In genomic region chr14:67940894-67941455, GRCh38 we compare ENCODE assay signal across 9 cellular contexts.
A peak's percentile ranks its signal among the peaks of the same experiment; 100 is the strongest.
DNase-seq lines count a peak whose midpoint lies in the region; TF ChIP-seq lines count a peak whose summit lies in the region.
"Had no signal": no experiment of that assay in that cellular context is flagged by ENCODE, and none has a peak within 500 bp of the region (broad histone marks: within the 10 kb centered on the region; RNA-seq: fewer than 3 reads in every experiment).

No MANE protein-coding gene starts in this region.

- TF ChIP-seq CTCF in MCF 10A (IDR thresholded peaks at IDR 0.05; ENCODE audit: unreplicated experiment) (no peak), kidney epithelial cell (IDR thresholded peaks at IDR 0.05; ENCODE audit: insufficient read depth, low read length, poor library complexity, severe bottlenecking) (no peak)

- intact Hi-C loops in MCF 10A (cut with micrococcal nuclease) = loop anchor here (5.0 to 10.0 kb wide), 5 partner anchors 144 to 756 kb away; no protein-coding TSS in a partner anchor

- H3K4me1 Mint-ChIP-seq in MCF 10A (ENCODE audit: insufficient read depth, unreplicated experiment) (peaks cover 57% of the 10 kb centered on the region), immature natural killer cell (peaks cover 0 to 6% of the 10 kb centered on the region in 2 donors)

- H3K4me3 Mint-ChIP-seq in MCF 10A (ENCODE audit: unreplicated experiment) (peak overlapping the region; percentile 7), immature natural killer cell (no peak overlapping the region)
- H3K4me3 Mint-ChIP-seq: activated naive CD8-positive, alpha-beta T cell treated with anti-CD3 and anti-CD28 coated beads, Interleukin-2, amount 10 ng/mL, durations not matched to agents 7 days and 5 days had no signal

- no peaks in the 10 kb centered on the region for H3K9me3 Mint-ChIP-seq in MCF 10A (ENCODE audit: unreplicated experiment)
- H3K9me3 Mint-ChIP-seq in immature natural killer cell = no peaks in the 10 kb centered on the region
- H3K9me3 Mint-ChIP-seq: activated naive CD8-positive, alpha-beta T cell treated with anti-CD3 and anti-CD28 coated beads, Interleukin-2, amount 10 ng/mL, durations not matched to agents 7 days and 5 days had no signal

- no TSS peak for BruUV-seq in MCF 10A (replicated peaks; lab: Mats Ljungman, UMichigan)

- H3K36me3 ChIP-seq in kidney epithelial cell (ENCODE audit: control insufficient read depth, insufficient read depth, low read length) = no peaks in the 10 kb centered on the region

- peak; percentile 20 for DNase-seq in HEK293T (ENCODE audit: extremely low spot score)
- DNase-seq in MCF 10A (ENCODE audit: unreplicated experiment) = peak; percentile 68
- peak; percentile 52 for DNase-seq in kidney epithelial cell (ENCODE audit: low read depth)
- DNase-seq in stromal cell of bone marrow (ENCODE audit: low read depth) = peak; percentile 95
- DNase-seq in NCI-H2081 (lab: John Stamatoyannopoulos, UW) = no peak
- DNase-seq in immature natural killer cell = no peak
- DNase-seq in activated CD4-positive, alpha-beta T cell treated with anti-CD3 and anti-CD28 coated beads, Interleukin-2, amount 50 U/mL, for 48 hours = no peak
- DNase-seq in COLO829 (ENCODE audit: low spot score) = no peak
- DNase-seq: activated naive CD8-positive, alpha-beta T cell treated with anti-CD3 and anti-CD28 coated beads, Interleukin-2, amount 10 ng/mL, durations not matched to agents 7 days and 5 days had no signal

- CTCF ChIA-PET in HEK293T (lab: Yijun Ruan, JAX) = interaction anchor here (0.6 kb wide), 1 partner anchor 148 kb away, joined by 3 read pairs; no protein-coding TSS in a partner anchor
- CTCF ChIA-PET in MCF 10A (lab: Yijun Ruan, JAX) = interaction anchor here (0.6 to 3.0 kb wide), 7 partner anchors 8 to 877 kb away, joined by 3 to 19 read pairs (median 5); no protein-coding TSS in a partner anchor

- H3K27ac Mint-ChIP-seq in MCF 10A (ENCODE audit: low read depth, unreplicated experiment) = peak overlapping the region; percentile 87
- H3K27ac Mint-ChIP-seq in immature natural killer cell = no peak overlapping the region
- H3K27ac Mint-ChIP-seq: activated naive CD8-positive, alpha-beta T cell treated with anti-CD3 and anti-CD28 coated beads, Interleukin-2, amount 10 ng/mL, durations not matched to agents 7 days and 5 days had no signal

- H3K36me3 Mint-ChIP-seq in MCF 10A (ENCODE audit: insufficient read depth, unreplicated experiment) = no peaks in the 10 kb centered on the region
- no peaks in the 10 kb centered on the region for H3K36me3 Mint-ChIP-seq in immature natural killer cell
- H3K36me3 Mint-ChIP-seq: activated naive CD8-positive, alpha-beta T cell treated with anti-CD3 and anti-CD28 coated beads, Interleukin-2, amount 10 ng/mL, durations not matched to agents 7 days and 5 days had no signal

- POLR2A ChIA-PET in HEK293T (lab: Yijun Ruan, JAX) (interaction anchor here (1.8 kb wide), 1 partner anchor 852 kb away, joined by 5 read pairs; the partner anchor contains the start of gene ZFP36L1), MCF 10A (lab: Yijun Ruan, JAX) (interaction anchor here (0.5 to 3.9 kb wide), 33 partner anchors 12 to 1568 kb away, joined by 3 to 24 read pairs (median 5); partner anchors contain the start of gene ZFP36L1)

- H3K4me3 ChIP-seq in kidney epithelial cell (ENCODE audit: low read depth, low read length) = no peak overlapping the region

- no peaks in the 10 kb centered on the region for H3K27me3 ChIP-seq in kidney epithelial cell (ENCODE audit: control insufficient read depth, insufficient read depth, low read length)

- H3K27me3 Mint-ChIP-seq in MCF 10A (ENCODE audit: insufficient read depth, unreplicated experiment) = no peaks in the 10 kb centered on the region
- peaks cover 0 to 3% (median 0%) of the 10 kb centered on the region in 3 donors for H3K27me3 Mint-ChIP-seq in immature natural killer cell (ENCODE audit: low read depth in 3 of 3)
- H3K27me3 Mint-ChIP-seq: activated naive CD8-positive, alpha-beta T cell treated with anti-CD3 and anti-CD28 coated beads, Interleukin-2, amount 10 ng/mL, durations not matched to agents 7 days and 5 days had no signal

TF ChIP-seq in HEK293T, 16 proteins besides CTCF, POLR2A, EP300 and RAD21:
- TF ChIP-seq FOXA1 (IDR thresholded peaks at IDR 0.05) = no peak
- no peak for TF ChIP-seq L3MBTL2 (conservative IDR thresholded peaks at IDR 0.05)
- no peak for TF ChIP-seq NFRKB (IDR thresholded peaks at IDR 0.05)
- no peak for TF ChIP-seq TARDBP (IDR thresholded peaks at IDR 0.05)
- TF ChIP-seq BHLHE40 (IDR thresholded peaks at IDR 0.05; ENCODE audit: borderline replicate concordance) = no peak
- TF ChIP-seq SUZ12 (IDR thresholded peaks at IDR 0.05) = no peak

Comparison
In these comparisons a context has a peak if more than half of its experiments do, and no peak if none do; other contexts are left out.
1. DNase-seq: peak in HEK293T (single experiment), MCF 10A (single experiment), kidney epithelial cell (single experiment) and stromal cell of bone marrow (single experiment); none in NCI-H2081 (0 of 2), immature natural killer cell (0 of 3), activated CD4-positive, alpha-beta T cell treated with anti-CD3 and anti-CD28 coated beads, Interleukin-2, amount 50 U/mL, for 48 hours (0 of 2) and COLO829 (single experiment).